Comparison of ENCODE assay signal across 1 cellular context in genomic region chr16:26464576-26465266, GRCh38.
TF ChIP-seq lines count a peak whose summit lies in the region.

No MANE protein-coding gene starts in this region.

TF ChIP-seq in GM23338, 12 proteins besides CTCF, POLR2A, EP300 and RAD21 (continued from another document):
- TF ChIP-seq REST (IDR thresholded peaks at IDR 0.05; ENCODE audit: unreplicated experiment) (no peak), EZH2 (IDR thresholded peaks at IDR 0.05; ENCODE audit: low read depth, unreplicated experiment) (no peak), CREB1 (CRISPR knock-in tag; IDR thresholded peaks at IDR 0.05; ENCODE audit: low read depth) (no peak)
